ENCODE assay signal across 1 cellular context in the genomic region with DNA sequence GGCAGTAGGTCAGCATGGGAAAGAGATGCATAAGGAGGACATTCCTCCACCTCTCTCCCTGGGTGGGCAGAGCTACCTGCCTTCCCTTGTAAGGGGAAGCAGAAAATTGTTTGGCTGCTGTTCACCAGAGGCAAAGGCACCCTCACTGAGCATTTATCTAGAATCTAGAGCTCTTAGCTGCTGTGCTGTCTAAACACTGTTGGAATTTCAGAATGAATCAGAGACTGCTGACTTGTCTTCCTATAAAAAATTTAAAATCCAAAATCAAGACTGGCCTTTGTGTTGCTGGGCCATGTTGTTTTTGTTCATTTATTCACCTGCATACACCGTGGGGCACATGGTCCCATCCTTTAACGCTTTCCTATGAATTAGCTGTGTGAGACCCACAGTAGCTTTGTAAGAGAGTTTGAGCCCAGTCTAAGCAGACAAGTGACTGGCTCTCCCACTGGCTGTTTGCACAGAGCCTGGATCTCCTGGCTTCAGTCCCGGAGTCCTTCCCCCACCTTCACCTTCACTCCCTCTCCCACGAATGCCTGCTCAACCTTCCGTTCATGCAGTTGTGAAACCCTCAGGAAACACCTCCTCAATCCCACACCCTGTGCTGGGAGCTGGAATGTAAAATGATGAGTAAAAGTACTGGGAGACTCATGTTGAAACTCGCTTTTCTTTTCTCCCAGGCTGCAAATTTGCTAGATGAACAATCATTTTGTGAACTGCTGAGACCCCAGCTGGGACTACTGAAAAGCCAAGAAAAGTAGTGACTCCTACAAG.
TF ChIP-seq lines count a peak whose summit lies in the region.

No MANE protein-coding gene starts in this region.

TF ChIP-seq in HEK293, 187 proteins besides CTCF, POLR2A, EP300 and RAD21 (continued from another document):
- TF ChIP-seq, protein P1, sequence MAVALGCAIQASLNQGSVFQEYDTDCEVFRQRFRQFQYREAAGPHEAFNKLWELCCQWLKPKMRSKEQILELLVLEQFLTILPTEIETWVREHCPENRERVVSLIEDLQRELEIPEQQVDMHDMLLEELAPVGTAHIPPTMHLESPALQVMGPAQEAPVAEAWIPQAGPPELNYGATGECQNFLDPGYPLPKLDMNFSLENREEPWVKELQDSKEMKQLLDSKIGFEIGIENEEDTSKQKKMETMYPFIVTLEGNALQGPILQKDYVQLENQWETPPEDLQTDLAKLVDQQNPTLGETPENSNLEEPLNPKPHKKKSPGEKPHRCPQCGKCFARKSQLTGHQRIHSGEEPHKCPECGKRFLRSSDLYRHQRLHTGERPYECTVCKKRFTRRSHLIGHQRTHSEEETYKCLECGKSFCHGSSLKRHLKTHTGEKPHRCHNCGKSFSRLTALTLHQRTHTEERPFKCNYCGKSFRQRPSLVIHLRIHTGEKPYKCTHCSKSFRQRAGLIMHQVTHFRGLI (tag by site-specific recombination; IDR thresholded peaks at IDR 0.05), result no peak
- no peak for TF ChIP-seq ZNF473 (tag by site-specific recombination; IDR thresholded peaks at IDR 0.05)
- peak; percentile 64 for TF ChIP-seq ZFHX2 (tag by site-specific recombination; conservative IDR thresholded peaks at IDR 0.05)
- TF ChIP-seq, protein P2, sequence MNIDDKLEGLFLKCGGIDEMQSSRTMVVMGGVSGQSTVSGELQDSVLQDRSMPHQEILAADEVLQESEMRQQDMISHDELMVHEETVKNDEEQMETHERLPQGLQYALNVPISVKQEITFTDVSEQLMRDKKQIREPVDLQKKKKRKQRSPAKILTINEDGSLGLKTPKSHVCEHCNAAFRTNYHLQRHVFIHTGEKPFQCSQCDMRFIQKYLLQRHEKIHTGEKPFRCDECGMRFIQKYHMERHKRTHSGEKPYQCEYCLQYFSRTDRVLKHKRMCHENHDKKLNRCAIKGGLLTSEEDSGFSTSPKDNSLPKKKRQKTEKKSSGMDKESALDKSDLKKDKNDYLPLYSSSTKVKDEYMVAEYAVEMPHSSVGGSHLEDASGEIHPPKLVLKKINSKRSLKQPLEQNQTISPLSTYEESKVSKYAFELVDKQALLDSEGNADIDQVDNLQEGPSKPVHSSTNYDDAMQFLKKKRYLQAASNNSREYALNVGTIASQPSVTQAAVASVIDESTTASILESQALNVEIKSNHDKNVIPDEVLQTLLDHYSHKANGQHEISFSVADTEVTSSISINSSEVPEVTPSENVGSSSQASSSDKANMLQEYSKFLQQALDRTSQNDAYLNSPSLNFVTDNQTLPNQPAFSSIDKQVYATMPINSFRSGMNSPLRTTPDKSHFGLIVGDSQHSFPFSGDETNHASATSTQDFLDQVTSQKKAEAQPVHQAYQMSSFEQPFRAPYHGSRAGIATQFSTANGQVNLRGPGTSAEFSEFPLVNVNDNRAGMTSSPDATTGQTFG (tag by site-specific recombination; IDR thresholded peaks at IDR 0.05; ENCODE audit: borderline replicate concordance), result no peak
- TF ChIP-seq SP2 (tag by site-specific recombination; IDR thresholded peaks at IDR 0.05), result no peak
- TF ChIP-seq, protein P3, sequence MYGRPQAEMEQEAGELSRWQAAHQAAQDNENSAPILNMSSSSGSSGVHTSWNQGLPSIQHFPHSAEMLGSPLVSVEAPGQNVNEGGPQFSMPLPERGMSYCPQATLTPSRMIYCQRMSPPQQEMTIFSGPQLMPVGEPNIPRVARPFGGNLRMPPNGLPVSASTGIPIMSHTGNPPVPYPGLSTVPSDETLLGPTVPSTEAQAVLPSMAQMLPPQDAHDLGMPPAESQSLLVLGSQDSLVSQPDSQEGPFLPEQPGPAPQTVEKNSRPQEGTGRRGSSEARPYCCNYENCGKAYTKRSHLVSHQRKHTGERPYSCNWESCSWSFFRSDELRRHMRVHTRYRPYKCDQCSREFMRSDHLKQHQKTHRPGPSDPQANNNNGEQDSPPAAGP (tag by site-specific recombination; IDR thresholded peaks at IDR 0.05), result no peak
- no peak for TF ChIP-seq ZBTB21 (tag by site-specific recombination; IDR thresholded peaks at IDR 0.05)
- peak; percentile 57 for TF ChIP-seq PRDM1 (tag by site-specific recombination; IDR thresholded peaks at IDR 0.05)
- TF ChIP-seq ZNF596 (tag by site-specific recombination; IDR thresholded peaks at IDR 0.05), result no peak
- TF ChIP-seq ZNF350 (tag by site-specific recombination; IDR thresholded peaks at IDR 0.05), result no peak
